ENCODE assay signal across 30 cellular contexts in the genomic region with DNA sequence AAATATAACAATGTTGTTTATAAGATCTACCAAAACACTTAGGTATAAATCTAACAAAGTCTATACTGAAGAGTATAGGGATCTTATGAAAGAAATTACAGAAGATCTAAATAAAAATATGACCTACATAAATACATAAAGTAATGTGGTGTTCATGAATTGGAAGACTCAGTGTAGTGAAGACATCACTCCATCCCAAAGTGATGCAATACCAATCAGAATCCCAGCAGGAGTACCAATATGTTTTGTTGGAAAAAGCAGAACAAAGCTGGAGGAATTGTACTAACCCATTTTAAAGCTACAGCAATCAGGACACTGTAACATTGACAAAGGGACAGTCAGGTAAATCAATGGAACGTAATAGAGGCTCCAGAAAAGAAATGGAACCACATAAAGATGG.
"Had no signal": no experiment of that assay in that cellular context is flagged by ENCODE, and none has a peak within 500 bp of the region (broad histone marks: within the 10 kb centered on the region; RNA-seq: fewer than 3 reads in every experiment).

No MANE protein-coding gene starts in this region.

- ATAC-seq: activated CD4-positive, CD25-positive, alpha-beta regulatory T cell treated with anti-CD3 and anti-CD28 coated beads, Interleukin-2, amount 50 U/mL, for 24 hours; activated T-cell treated with anti-CD3 and anti-CD28 coated beads, Interleukin-2, amount 50 U/mL, for 4 hours; effector memory CD8-positive, alpha-beta T cell; foreskin keratinocyte; gastroesophageal sphincter; heart right ventricle; T-cell had no signal

- H3K9me3 Mint-ChIP-seq: activated B cell treated with CpG ODN at 0.5 μM for 24 hours; activated T-helper 17 cell treated with anti-CD3 and anti-CD28 coated beads, Interleukin-2, amount 50 U/mL, for 72 hours; effector memory CD8-positive, alpha-beta T cell had no signal

- H3K36me3 ChIP-seq: brain microvascular endothelial cell, esophagus muscularis mucosa, gastroesophageal sphincter, heart right ventricle, WERI-Rb-1 had no signal

- H3K4me3 ChIP-seq: esophagus muscularis mucosa, gastroesophageal sphincter, heart right ventricle had no signal

- H3K27ac ChIP-seq: brain microvascular endothelial cell, esophagus muscularis mucosa, foreskin keratinocyte, gastroesophageal sphincter, heart right ventricle, WERI-Rb-1 had no signal

- H3K9me3 ChIP-seq: esophagus muscularis mucosa, gastroesophageal sphincter had no signal

- H3K27me3 ChIP-seq: brain microvascular endothelial cell, esophagus muscularis mucosa, foreskin keratinocyte, gastroesophageal sphincter, heart right ventricle had no signal

- DNase-seq: activated B cell treated with CpG ODN at 0.5 μM for 24 hours; activated CD4-positive, alpha-beta memory T cell treated with anti-CD3 and anti-CD28 coated beads for 36 hours; activated CD4-positive, alpha-beta T cell treated with anti-CD3 and anti-CD28 coated beads for 48 hours; activated CD4-positive, alpha-beta T cell treated with anti-CD3 and anti-CD28 coated beads, Interleukin-2, amount 50 U/mL, for 1 hour; activated effector memory CD4-positive, alpha-beta T cell treated with Interleukin-2 at 50 U/mL for 16 hours; activated gamma-delta T cell treated with Interleukin-2 at 50 U/mL for 16 hours; activated naive CD4-positive, alpha-beta T cell treated with anti-CD3 and anti-CD28 coated beads, Interleukin-2, amount 50 U/mL, for 16 hours; activated naive CD4-positive, alpha-beta T cell treated with Interleukin-2 at 50 U/mL for 16 hours; activated T-cell treated with anti-CD3 and anti-CD28 coated beads, Interleukin-2, amount 50 U/mL, for 4 hours; amniotic stem cell; anterior cingulate cortex; brain microvascular endothelial cell; cortex of kidney; effector CD4-positive, alpha-beta T cell; effector memory CD8-positive, alpha-beta T cell; erythroblast; foreskin keratinocyte; heart right ventricle; T-cell; T1000; WERI-Rb-1 had no signal

- H3K27ac Mint-ChIP-seq: activated B cell treated with CpG ODN at 0.5 μM for 24 hours; activated CD4-positive, alpha-beta memory T cell treated with anti-CD3 and anti-CD28 coated beads for 36 hours; activated naive CD8-positive, alpha-beta T cell; T-cell; T-helper 1 cell treated with Interleukin-12 subunit alpha and Interleukin-12 subunit beta and Interleukin-4 antibody, amounts not matched to agents 30 μg/mL and 1 μg/mL, for 36 hours; T-helper 2 cell treated with Interferon-gamma antibody and Interleukin-4, amounts not matched to agents 5 μg/mL and 100 μg/mL, for 36 hours had no signal

- H3K27me3 Mint-ChIP-seq: activated B cell treated with CpG ODN at 0.5 μM for 24 hours; activated CD4-positive, alpha-beta memory T cell treated with anti-CD3 and anti-CD28 coated beads for 36 hours; activated naive CD8-positive, alpha-beta T cell; activated T-helper 17 cell treated with anti-CD3 and anti-CD28 coated beads, Interleukin-2, amount 50 U/mL, for 72 hours; effector memory CD8-positive, alpha-beta T cell; T-cell had no signal

- FAIRE-seq: astrocyte, bronchial epithelial cell had no signal

- H3K4me3 Mint-ChIP-seq: activated B cell treated with CpG ODN at 0.5 μM for 24 hours; activated CD4-positive, alpha-beta memory T cell treated with anti-CD3 and anti-CD28 coated beads for 36 hours; activated naive CD8-positive, alpha-beta T cell; activated T-cell treated with anti-CD3 and anti-CD28 coated beads, Interleukin-2, amount 50 U/mL, for 4 hours; activated T-helper 17 cell treated with anti-CD3 and anti-CD28 coated beads, Interleukin-2, amount 50 U/mL, for 72 hours; effector memory CD8-positive, alpha-beta T cell; T-cell; T-helper 1 cell treated with Interleukin-12 subunit alpha and Interleukin-12 subunit beta and Interleukin-4 antibody, amounts not matched to agents 30 μg/mL and 1 μg/mL, for 36 hours; T-helper 2 cell treated with Interferon-gamma antibody and Interleukin-4, amounts not matched to agents 5 μg/mL and 100 μg/mL, for 36 hours had no signal
